ENCODE assay signal across 8 cellular contexts in the genomic region with DNA sequence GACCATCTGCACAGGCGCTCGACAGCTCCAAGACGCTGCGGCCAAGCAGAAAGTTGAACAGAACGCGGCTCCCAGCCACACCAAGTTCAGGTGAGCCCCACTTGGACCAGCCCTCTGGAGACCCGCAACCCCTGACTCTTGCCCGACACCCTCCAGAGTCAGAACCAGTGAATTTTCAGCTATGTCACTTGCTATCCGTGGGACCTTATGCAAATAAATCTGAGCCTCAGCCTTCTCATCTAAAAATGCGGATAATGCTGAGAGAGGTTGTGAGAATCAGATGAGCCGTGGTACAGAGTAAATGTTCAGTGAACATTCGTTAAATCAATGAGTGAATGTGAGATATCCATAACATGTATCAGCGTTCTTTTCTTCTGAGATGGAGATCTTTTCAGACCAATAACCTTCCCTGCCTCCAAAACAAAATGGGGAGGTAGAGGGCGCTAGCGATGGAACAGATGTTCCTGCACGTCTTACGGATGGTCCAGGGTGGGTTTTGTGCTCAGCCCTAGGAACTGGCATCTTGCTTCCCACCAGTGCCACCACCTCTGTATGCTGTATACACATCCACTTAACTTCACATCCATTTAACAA. TPM values are rescaled to one million over a fixed set of nuclear protein-coding genes. Genes with fewer than 3 reads are reported as not detected.
DNase-seq lines count a peak whose midpoint lies in the region; ATAC-seq, FAIRE-seq and TF ChIP-seq lines count a peak whose summit lies in the region.

No MANE protein-coding gene starts in this region.

- intact Hi-C loops in activated T-helper 1 cell treated with anti-CD3 and anti-CD28 coated beads, Interleukin-12 subunit alpha, Interleukin-12 subunit beta, Interleukin-2, Interleukin-4 antibody, amounts not matched to agents 30 ng/mL and 10 ng/mL and 1 ng/mL, durations not matched to agents 14 hours and 24 hours and 36 hours (cut with micrococcal nuclease): loop anchor here (1.0 kb wide), 2 partner anchors 153 to 170 kb away; partner anchors contain the start of gene AEN

- peak overlapping the region; percentile 41 to 89 for H3K27ac ChIP-seq in small intestine (ENCODE audit: low read depth in 1 of 2, low read length in 1 of 2)

- ATAC-seq in HG03457 (IDR thresholded peaks at IDR 0.05; ENCODE audit: unreplicated experiment) (peak; percentile 4), HG03442 (IDR thresholded peaks at IDR 0.05; ENCODE audit: unreplicated experiment) (no peak)

- no peak for DNase-seq in activated T-helper 1 cell treated with anti-CD3 and anti-CD28 coated beads, Interleukin-12 subunit alpha, Interleukin-12 subunit beta, Interleukin-2, Interleukin-4 antibody, amounts not matched to agents 30 ng/mL and 10 ng/mL and 1 ng/mL, durations not matched to agents 14 hours and 24 hours and 36 hours (ENCODE audit: low spot score)
- DNase-seq in small intestine (no peak), T1000 (lab: John Stamatoyannopoulos, UW) (no peak)
- DNase-seq in stimulated activated naive CD4-positive, alpha-beta T cell (lab: John Stamatoyannopoulos, UW): no peak

- H3K36me3 ChIP-seq in small intestine (ENCODE audit: control insufficient read depth in 2 of 2, insufficient read depth in 2 of 2, low read length in 2 of 2): peaks cover 5 to 8% of the 10 kb centered on the region in 2 donors

- peaks cover 26% of the 10 kb centered on the region for H3K36me3 Mint-ChIP-seq in activated T-helper 1 cell treated with anti-CD3 and anti-CD28 coated beads, Interleukin-12 subunit alpha, Interleukin-12 subunit beta, Interleukin-2, Interleukin-4 antibody, amounts not matched to agents 30 ng/mL and 10 ng/mL and 1 ng/mL, durations not matched to agents 14 hours and 24 hours and 36 hours (ENCODE audit: low read depth)

- no peaks in the 10 kb centered on the region for H3K27me3 ChIP-seq in small intestine (ENCODE audit: control insufficient read depth in 2 of 2, insufficient read depth in 2 of 2, low read length in 2 of 2)

- FAIRE-seq in small intestine (lab: Jason Lieb, UNC): no peak

- no peaks in the 10 kb centered on the region for H3K27me3 Mint-ChIP-seq in activated T-helper 1 cell treated with anti-CD3 and anti-CD28 coated beads, Interleukin-12 subunit alpha, Interleukin-12 subunit beta, Interleukin-2, Interleukin-4 antibody, amounts not matched to agents 30 ng/mL and 10 ng/mL and 1 ng/mL, durations not matched to agents 14 hours and 24 hours and 36 hours (ENCODE audit: insufficient read depth)

- 3 to 5% (median 5%) methylated on average over 17 of the region's 17 CpGs for WGBS in small intestine, 3 donors

- peak overlapping the region; percentile 96 for H3K4me3 Mint-ChIP-seq in activated T-helper 1 cell treated with anti-CD3 and anti-CD28 coated beads, Interleukin-12 subunit alpha, Interleukin-12 subunit beta, Interleukin-2, Interleukin-4 antibody, amounts not matched to agents 30 ng/mL and 10 ng/mL and 1 ng/mL, durations not matched to agents 14 hours and 24 hours and 36 hours

- H3K4me1 Mint-ChIP-seq in activated T-helper 1 cell treated with anti-CD3 and anti-CD28 coated beads, Interleukin-12 subunit alpha, Interleukin-12 subunit beta, Interleukin-2, Interleukin-4 antibody, amounts not matched to agents 30 ng/mL and 10 ng/mL and 1 ng/mL, durations not matched to agents 14 hours and 24 hours and 36 hours (ENCODE audit: low read depth): peaks cover 41% of the 10 kb centered on the region

- H3K4me1 ChIP-seq in small intestine (ENCODE audit: control insufficient read depth in 2 of 2, insufficient read depth in 1 of 2, low read depth in 1 of 2, low read length in 1 of 2): peaks cover 2 to 3% of the 10 kb centered on the region in 2 donors

- no peaks in the 10 kb centered on the region for H3K9me3 ChIP-seq in small intestine (ENCODE audit: control insufficient read depth, low read depth)

- peak overlapping the region; percentile 95 for H3K27ac Mint-ChIP-seq in activated T-helper 1 cell treated with anti-CD3 and anti-CD28 coated beads, Interleukin-12 subunit alpha, Interleukin-12 subunit beta, Interleukin-2, Interleukin-4 antibody, amounts not matched to agents 30 ng/mL and 10 ng/mL and 1 ng/mL, durations not matched to agents 14 hours and 24 hours and 36 hours

- H3K4me3 ChIP-seq in GM12875 (ENCODE audit: low read depth, low read length) (peak overlapping the region; percentile 97), iPS-11a (ENCODE audit: low read depth, low read length) (peak overlapping the region; percentile 98), small intestine (ENCODE audit: low read depth in 1 of 2, low read length in 2 of 2) (peak overlapping the region; percentile 69 to 73)

- no peaks in the 10 kb centered on the region for H3K9me3 Mint-ChIP-seq in activated T-helper 1 cell treated with anti-CD3 and anti-CD28 coated beads, Interleukin-12 subunit alpha, Interleukin-12 subunit beta, Interleukin-2, Interleukin-4 antibody, amounts not matched to agents 30 ng/mL and 10 ng/mL and 1 ng/mL, durations not matched to agents 14 hours and 24 hours and 36 hours

- TF ChIP-seq CTCF in GM12875 (IDR thresholded peaks at IDR 0.05; ENCODE audit: borderline replicate concordance, insufficient read depth, low read depth, low read length): 0 out of 2 replicates have a peak, but pooled peaks have one; percentile 29

RNA-seq across cellular contexts. Expression of gene MRPS11, which starts 0.5 kb away (rescaled TPM):
- 68.3 and 78.0 TPM in 2 replicates for total RNA-seq in activated T-helper 1 cell treated with anti-CD3 and anti-CD28 coated beads, Interleukin-12 subunit alpha, Interleukin-12 subunit beta, Interleukin-2, Interleukin-4 antibody, amounts not matched to agents 30 ng/mL and 10 ng/mL and 1 ng/mL, durations not matched to agents 14 hours and 24 hours and 36 hours
- 10 to 100 TPM; 57.0 to 79.8 (median 70.8) TPM for polyA plus RNA-seq in small intestine

RNA-seq across cellular contexts. Expression of gene MRPL46, which starts 0.8 kb away (rescaled TPM):
- 47.5 and 49.1 TPM in 2 replicates for total RNA-seq in activated T-helper 1 cell treated with anti-CD3 and anti-CD28 coated beads, Interleukin-12 subunit alpha, Interleukin-12 subunit beta, Interleukin-2, Interleukin-4 antibody, amounts not matched to agents 30 ng/mL and 10 ng/mL and 1 ng/mL, durations not matched to agents 14 hours and 24 hours and 36 hours
- 10 to 100 TPM; 40.3 to 61.7 (median 49.6) TPM for polyA plus RNA-seq in small intestine
